In the genomic region with DNA sequence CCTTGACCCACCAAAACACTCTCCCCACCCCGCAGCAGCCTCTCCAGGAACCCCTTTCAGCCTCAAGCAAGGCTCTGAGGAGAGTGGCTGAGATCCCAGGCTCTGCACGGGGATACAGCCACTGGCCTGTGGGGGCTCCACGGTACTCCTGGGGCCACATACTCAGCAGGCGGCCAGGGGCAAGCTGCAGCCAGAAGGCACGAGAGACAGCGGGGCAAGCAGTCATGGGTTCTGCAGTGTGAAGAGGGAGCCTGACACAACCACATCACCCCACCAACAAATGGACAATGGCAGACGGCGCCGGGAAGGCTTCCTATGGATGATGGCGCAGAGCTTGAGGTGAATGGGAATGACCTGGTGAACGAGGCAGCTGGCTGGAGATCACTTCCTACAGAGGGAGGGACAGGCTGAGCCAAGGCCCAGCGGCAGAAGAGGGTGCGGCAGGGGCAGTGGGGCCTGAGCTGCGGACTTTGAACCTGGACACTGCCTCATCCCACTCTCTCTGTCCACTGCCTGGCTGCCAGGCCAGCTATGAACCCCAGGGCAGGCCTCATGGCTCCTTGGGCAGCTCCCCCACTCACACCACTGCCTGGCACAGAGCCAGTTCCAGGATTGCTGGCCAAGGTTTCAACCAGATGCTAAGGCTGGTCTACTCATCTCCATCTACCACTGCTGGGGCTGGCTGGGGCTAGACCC, we compare ENCODE assay signal across 9 cellular contexts. TPM values are rescaled to one million over a fixed set of nuclear protein-coding genes. Genes with fewer than 3 reads are reported as not detected.
DNase-seq lines count a peak whose midpoint lies in the region; ATAC-seq, FAIRE-seq and TF ChIP-seq lines count a peak whose summit lies in the region.
"Had no signal": no experiment of that assay in that cellular context is flagged by ENCODE, and none has a peak within 500 bp of the region (broad histone marks: within the 10 kb centered on the region; RNA-seq: fewer than 3 reads in every experiment).

No MANE protein-coding gene starts in this region.

- H3K4me3 ChIP-seq in HEK293 (ENCODE audit: low read depth, low read length): no peak overlapping the region
- peak overlapping the region in 1 of 2 donors; percentile 11 for H3K4me3 ChIP-seq in small intestine (ENCODE audit: low read depth in 1 of 2, low read length in 2 of 2)
- H3K4me3 ChIP-seq in SJCRH30: no peak overlapping the region

- peaks cover 69 to 84% of the 10 kb centered on the region in 2 donors for H3K27me3 Mint-ChIP-seq in stimulated activated naive B cell treated with anti-CD40 and anti-IgM and Interleukin-4, amounts not matched to agents 10 μg/mL and 1 μg/mL and 100 μg/mL, for 72 hours

- no peaks in the 10 kb centered on the region for H3K36me3 Mint-ChIP-seq in stimulated activated naive B cell treated with anti-CD40 and anti-IgM and Interleukin-4, amounts not matched to agents 10 μg/mL and 1 μg/mL and 100 μg/mL, for 72 hours

- no peak for ATAC-seq in stimulated activated naive B cell treated with anti-CD40 and anti-IgM and Interleukin-4, amounts not matched to agents 10 μg/mL and 1 μg/mL and 100 μg/mL, for 72 hours (replicated peaks)
- ATAC-seq in GM18909 (IDR thresholded peaks at IDR 0.05; ENCODE audit: poor library complexity, unreplicated experiment): no peak

- H3K27ac ChIP-seq in HEK293 (ENCODE audit: extremely low read depth, low read depth, low read length): no peak overlapping the region
- peak overlapping the region; percentile 21 for H3K27ac ChIP-seq in layer of hippocampus (ENCODE audit: low read depth, low read length)
- peak overlapping the region; percentile 14 to 71 for H3K27ac ChIP-seq in small intestine (ENCODE audit: low read depth in 1 of 2, low read length in 1 of 2)
- H3K27ac ChIP-seq in SJCRH30: no peak overlapping the region

- H3K4me1 ChIP-seq in HEK293 (ENCODE audit: control insufficient read depth, insufficient read depth, low read length): peaks cover 5% of the 10 kb centered on the region; the same call in 1 of the 2 replicates
- H3K4me1 ChIP-seq in small intestine (ENCODE audit: control insufficient read depth in 2 of 2, insufficient read depth in 1 of 2, low read depth in 1 of 2, low read length in 1 of 2): peaks cover 2 to 11% of the 10 kb centered on the region in 2 donors
- H3K4me1 ChIP-seq in SJCRH30: peaks cover 13% of the 10 kb centered on the region

- CTCF ChIA-PET in HEK293 (lab: Yijun Ruan, JAX): interaction anchor here (1.4 kb wide), 1 partner anchor 28 kb away, joined by 7 read pairs; no protein-coding TSS in a partner anchor

- H3K36me3 ChIP-seq in HEK293 (ENCODE audit: control insufficient read depth in 2 of 2, insufficient read depth in 1 of 2, low read length in 2 of 2) (peaks cover 0 to 25% of the 10 kb centered on the region in 2 experiments; a peak in 1 of 3 replicates), small intestine (ENCODE audit: control insufficient read depth in 2 of 2, insufficient read depth in 2 of 2, low read length in 2 of 2) (no peaks in the 10 kb centered on the region), SJCRH30 (no peaks in the 10 kb centered on the region)

- H3K27ac Mint-ChIP-seq in stimulated activated naive B cell treated with anti-CD40 and anti-IgM and Interleukin-4, amounts not matched to agents 10 μg/mL and 1 μg/mL and 100 μg/mL, for 72 hours: no peak overlapping the region

- no peak for TF ChIP-seq CTCF in HEK293 (tag by site-specific recombination; IDR thresholded peaks at IDR 0.05)

- H3K9me3 ChIP-seq in HEK293 (ENCODE audit: control insufficient read depth, insufficient read depth, low read depth, low read length): no peaks in the 10 kb centered on the region
- no peaks in the 10 kb centered on the region for H3K9me3 ChIP-seq in small intestine (ENCODE audit: control insufficient read depth, low read depth)
- H3K9me3 ChIP-seq in SJCRH30 (replicated peaks): no peaks in the 10 kb centered on the region

- peak; percentile 20 for DNase-seq in cerebellum (ENCODE audit: low spot score)
- DNase-seq in small intestine: peak; percentile 84
- DNase-seq in stimulated activated CD4-positive, alpha-beta T cell treated with anti-CD3 and anti-CD28 coated beads, Interleukin-4, amount 100 ng/mL, for 24 hours: no peak
- DNase-seq in stimulated activated naive B cell treated with anti-CD40 and anti-IgM and Interleukin-4, amounts not matched to agents 10 μg/mL and 1 μg/mL and 100 μg/mL, for 72 hours: no peak
- DNase-seq in SJCRH30: no peak

- POLR2A ChIA-PET in HEK293 (lab: Yijun Ruan, JAX): no interaction called here

- no peak for FAIRE-seq in small intestine (lab: Jason Lieb, UNC)

- WGBS in small intestine, 3 donors: 65 to 66% (median 66%) methylated on average over 11 to 14 of the region's 14 CpGs

- no peaks in the 10 kb centered on the region for H3K9me3 Mint-ChIP-seq in stimulated activated naive B cell treated with anti-CD40 and anti-IgM and Interleukin-4, amounts not matched to agents 10 μg/mL and 1 μg/mL and 100 μg/mL, for 72 hours

- H3K4me1 Mint-ChIP-seq in stimulated activated naive B cell treated with anti-CD40 and anti-IgM and Interleukin-4, amounts not matched to agents 10 μg/mL and 1 μg/mL and 100 μg/mL, for 72 hours: peaks cover 8 to 18% of the 10 kb centered on the region in 2 donors

- no peak overlapping the region for H3K4me3 Mint-ChIP-seq in stimulated activated naive B cell treated with anti-CD40 and anti-IgM and Interleukin-4, amounts not matched to agents 10 μg/mL and 1 μg/mL and 100 μg/mL, for 72 hours

- H3K27me3 ChIP-seq in layer of hippocampus (ENCODE audit: control insufficient read depth, insufficient read depth, low read length): no peaks in the 10 kb centered on the region
- H3K27me3 ChIP-seq in small intestine (ENCODE audit: control insufficient read depth in 2 of 2, insufficient read depth in 2 of 2, low read length in 2 of 2): no peaks in the 10 kb centered on the region
- no peaks in the 10 kb centered on the region for H3K27me3 ChIP-seq in SJCRH30

TF ChIP-seq in HEK293, 187 proteins besides CTCF, POLR2A, EP300 and RAD21:
- TF ChIP-seq REST (tag by site-specific recombination; IDR thresholded peaks at IDR 0.05) (0 out of 2 replicates have a peak, but pooled peaks have one; percentile 17), ZNF146 (tag by site-specific recombination; IDR thresholded peaks at IDR 0.05) (no peak), ZNF501 (tag by site-specific recombination; IDR thresholded peaks at IDR 0.05) (no peak), GLIS2 (tag by site-specific recombination; IDR thresholded peaks at IDR 0.05) (0 out of 2 replicates have a peak, but pooled peaks have one; percentile 25)

RNA-seq across cellular contexts. Expression of gene BCAR1, which starts 10.8 kb away (rescaled TPM):
- 24.5 TPM for total RNA-seq in cerebellum
- polyA plus RNA-seq in small intestine: 100 to 1,000 TPM in 1 of 3 donors, 10 to 100 TPM in 2; 61.1 to 105 (median 94.2) TPM
- 17.4 and 21.7 TPM in 2 replicates for total RNA-seq in SJCRH30 (2014; rRNA removed; shearing (Covaris generic))

RNA-seq across cellular contexts. Expression of gene CTRB1, which starts 43.5 kb away (rescaled TPM):
- total RNA-seq in cerebellum: not detected
- polyA plus RNA-seq in small intestine: 10 to 100 TPM in 1 of 3 donors, 1 to 10 TPM in 1, under 1 TPM in 1; 0.27 to 23.7 (median 7.0) TPM
- total RNA-seq in SJCRH30 (2014; rRNA removed; shearing (Covaris generic)): not detected in 2 replicates
- total RNA-seq: pulmonary artery endothelial cell had no signal

RNA-seq across cellular contexts. Expression of gene CTRB2, which starts 55.3 kb away (rescaled TPM):
- total RNA-seq in cerebellum: not detected
- 10 to 100 TPM in 2 of 3 donors, under 1 TPM in 1; 0.34 to 19.2 (median 13.0) TPM for polyA plus RNA-seq in small intestine
- total RNA-seq in SJCRH30 (2014; rRNA removed; shearing (Covaris generic)): 0.56 TPM in 1 of 2 replicates, not detected in the other
- total RNA-seq: pulmonary artery endothelial cell had no signal

Comparison
In these comparisons a context has a peak if more than half of its experiments do, and no peak if none do; other contexts are left out.
1. H3K27ac ChIP-seq: peak in layer of hippocampus (single experiment) and small intestine (2 of 2); none in HEK293 (single experiment) and SJCRH30 (single experiment).
2. DNase-seq: peak in cerebellum (single experiment) and small intestine (single experiment); none in stimulated activated CD4-positive, alpha-beta T cell treated with anti-CD3 and anti-CD28 coated beads, Interleukin-4, amount 100 ng/mL, for 24 hours (single experiment), stimulated activated naive B cell treated with anti-CD40 and anti-IgM and Interleukin-4, amounts not matched to agents 10 μg/mL and 1 μg/mL and 100 μg/mL, for 72 hours (single experiment) and SJCRH30 (0 of 2).